Comparison of ENCODE assay signal across 13 cellular contexts in the genomic region with DNA sequence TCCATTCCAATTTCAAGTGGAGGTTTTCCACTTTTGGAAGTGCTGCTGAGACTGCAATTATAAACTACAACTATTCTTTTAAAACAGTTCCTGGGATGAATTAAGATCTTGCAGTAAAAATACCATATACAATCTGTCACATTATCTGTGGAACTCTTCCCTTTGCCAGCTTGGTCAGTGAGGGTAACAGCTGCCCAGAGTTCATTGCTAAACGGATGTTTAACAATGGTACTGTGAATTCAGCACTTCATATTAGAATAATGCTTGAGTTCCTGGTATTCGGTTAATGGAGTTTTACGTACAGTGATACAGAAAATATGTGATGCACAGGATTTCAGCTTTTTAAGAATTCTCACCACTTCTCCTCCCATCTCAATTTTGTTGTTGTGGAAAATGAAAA. TPM values are rescaled to one million over a fixed set of nuclear protein-coding genes. Genes with fewer than 3 reads are reported as not detected.
DNase-seq lines count a peak whose midpoint lies in the region; ATAC-seq and TF ChIP-seq lines count a peak whose summit lies in the region.
"Had no signal": no experiment of that assay in that cellular context is flagged by ENCODE, and none has a peak within 500 bp of the region (broad histone marks: within the 10 kb centered on the region; RNA-seq: fewer than 3 reads in every experiment).

No MANE protein-coding gene starts in this region.

- no peaks in the 10 kb centered on the region for H3K36me3 ChIP-seq in left ventricle myocardium inferior

- peak overlapping the region; percentile 36 for H3K27ac ChIP-seq in left ventricle myocardium inferior (replicated peaks)
- H3K27ac ChIP-seq in temporal lobe (ENCODE audit: low read depth, low read length) = peak overlapping the region; percentile 72
- H3K27ac ChIP-seq: psoas muscle, WERI-Rb-1 had no signal

- peaks cover 68% of the 10 kb centered on the region for H3K4me1 Mint-ChIP-seq in activated CD4-positive, alpha-beta memory T cell treated with anti-CD3 and anti-CD28 coated beads for 36 hours (ENCODE audit: low read depth)
- peaks cover 76 to 86% of the 10 kb centered on the region in 2 donors for H3K4me1 Mint-ChIP-seq in immature natural killer cell

- DNase-seq in left ventricle myocardium inferior (no peak), left cardiac atrium (no peak), immature natural killer cell (no peak), NCI-H1694 (lab: John Stamatoyannopoulos, UW) (no peak), Right ventricle myocardium superior (no peak)
- DNase-seq in activated CD4-positive, alpha-beta memory T cell treated with anti-CD3 and anti-CD28 coated beads for 36 hours = no peak
- DNase-seq: activated gamma-delta T cell treated with Interleukin-2 at 50 U/mL for 16 hours, NCI-H1417, NCI-H524, psoas muscle, WERI-Rb-1 had no signal

- ATAC-seq in left cardiac atrium = no peak
- ATAC-seq in GM19328 (IDR thresholded peaks at IDR 0.05; ENCODE audit: unreplicated experiment) = no peak
- ATAC-seq in Right ventricle myocardium superior (ENCODE audit: poor library complexity) = no peak
- ATAC-seq: psoas muscle had no signal

- TF ChIP-seq CTCF in left ventricle myocardium inferior (IDR thresholded peaks at IDR 0.05; ENCODE audit: borderline replicate concordance) = no peak

- CTCF ChIA-PET in activated CD4-positive, alpha-beta memory T cell treated with anti-CD3 and anti-CD28 coated beads for 36 hours (lab: Charles Lee) = interaction anchor here (1.3 to 6.3 kb wide), 6 partner anchors 11 to 243 kb away, joined by 3 to 72 read pairs (median 12); no protein-coding TSS in a partner anchor

- no peaks in the 10 kb centered on the region for H3K27me3 ChIP-seq in left ventricle myocardium inferior (ENCODE audit: low read depth)

- H3K9me3 ChIP-seq in left ventricle myocardium inferior (replicated peaks) = no peaks in the 10 kb centered on the region
- H3K9me3 ChIP-seq: psoas muscle had no signal

- intact Hi-C loops in left ventricle myocardium inferior (cut with micrococcal nuclease) = no loop called here
- intact Hi-C loops in left cardiac atrium (cut with DNase I) = no loop called here
- intact Hi-C loops in activated CD4-positive, alpha-beta memory T cell treated with anti-CD3 and anti-CD28 coated beads for 36 hours (cut with micrococcal nuclease) = no loop called here
- intact Hi-C loops in Right ventricle myocardium superior (cut with DNase I) = loop anchor here (10.0 kb wide), 1 partner anchor 885 kb away; a partner anchor contains a TSS

- H3K36me3 Mint-ChIP-seq in activated CD4-positive, alpha-beta memory T cell treated with anti-CD3 and anti-CD28 coated beads for 36 hours = peaks cover 26% of the 10 kb centered on the region
- H3K36me3 Mint-ChIP-seq in immature natural killer cell = peaks cover 0 to 4% (median 0%) of the 10 kb centered on the region in 3 donors

- POLR2A ChIA-PET in activated CD4-positive, alpha-beta memory T cell treated with anti-CD3 and anti-CD28 coated beads for 36 hours (lab: Charles Lee) = interaction anchor here (1.1 kb wide), 2 partner anchors 78 to 90 kb away, joined by 4 read pairs; a partner anchor contains a TSS

- peak overlapping the region; percentile 83 for H3K27ac Mint-ChIP-seq in activated CD4-positive, alpha-beta memory T cell treated with anti-CD3 and anti-CD28 coated beads for 36 hours
- peak overlapping the region; percentile 70 to 89 (median 81) for H3K27ac Mint-ChIP-seq in immature natural killer cell

- no peaks in the 10 kb centered on the region for H3K9me3 Mint-ChIP-seq in activated CD4-positive, alpha-beta memory T cell treated with anti-CD3 and anti-CD28 coated beads for 36 hours
- no peaks in the 10 kb centered on the region for H3K9me3 Mint-ChIP-seq in immature natural killer cell

- peaks cover 52% of the 10 kb centered on the region for H3K4me1 ChIP-seq in left ventricle myocardium inferior

- H3K4me3 Mint-ChIP-seq in activated CD4-positive, alpha-beta memory T cell treated with anti-CD3 and anti-CD28 coated beads for 36 hours = peak overlapping the region; percentile 10
- peak overlapping the region; percentile 41 to 81 (median 73) for H3K4me3 Mint-ChIP-seq in immature natural killer cell

- H3K27me3 Mint-ChIP-seq in activated CD4-positive, alpha-beta memory T cell treated with anti-CD3 and anti-CD28 coated beads for 36 hours = no peaks in the 10 kb centered on the region
- H3K27me3 Mint-ChIP-seq in immature natural killer cell (ENCODE audit: low read depth in 3 of 3) = peaks cover 0 to 3% (median 0%) of the 10 kb centered on the region in 3 donors

- H3K4me3 ChIP-seq in left ventricle myocardium inferior = no peak overlapping the region
- H3K4me3 ChIP-seq: psoas muscle had no signal

RNA-seq across cellular contexts. Expression of a gene that starts 51.5 kb away (rescaled TPM):
- total RNA-seq in left ventricle myocardium inferior = 0.14 TPM
- total RNA-seq in left cardiac atrium = under 1 TPM; 0.21 TPM
- under 1 TPM; 0.34 to 0.45 TPM for total RNA-seq in activated CD4-positive, alpha-beta memory T cell treated with anti-CD3 and anti-CD28 coated beads for 36 hours
- polyA plus RNA-seq in immature natural killer cell = under 1 TPM in 1 of 3 donors, not detected in 2; 0.04 TPM
- total RNA-seq in temporal lobe = 1.7 TPM
- total RNA-seq in Right ventricle myocardium superior = not detected
- total RNA-seq: psoas muscle had no signal
